8 cellular contexts compared by ENCODE assay signal in genomic region chr19:19461671-19462622, GRCh38. TPM values are rescaled to one million over a fixed set of nuclear protein-coding genes. Genes with fewer than 3 reads are reported as not detected.
A peak's percentile ranks its signal among the peaks of the same experiment; 100 is the strongest.
DNase-seq lines count a peak whose midpoint lies in the region; ATAC-seq lines count a peak whose summit lies in the region.

No MANE protein-coding gene starts in this region.

- H3K4me3 Mint-ChIP-seq in stimulated activated naive CD8-positive, alpha-beta T cell treated with anti-CD3 and anti-CD28 coated beads, Interleukin-15, amount 100 ng/mL, for 72 hours: peak overlapping the region; percentile 75 to 89

- H3K27me3 Mint-ChIP-seq in stimulated activated naive CD8-positive, alpha-beta T cell treated with anti-CD3 and anti-CD28 coated beads, Interleukin-15, amount 100 ng/mL, for 72 hours: no peaks in the 10 kb centered on the region

- H3K27ac Mint-ChIP-seq in stimulated activated naive CD8-positive, alpha-beta T cell treated with anti-CD3 and anti-CD28 coated beads, Interleukin-15, amount 100 ng/mL, for 72 hours: peak overlapping the region; percentile 90 to 97

- peak; percentile 38 for DNase-seq in EH (ENCODE audit: low read depth)
- peak; percentile 96 for DNase-seq in NCI-H510A treated with DMSO at 0.1 percent for 48 hours (lab: John Stamatoyannopoulos, UW)
- DNase-seq in cerebellar nuclear complex (lab: John Stamatoyannopoulos, UW): peak; percentile 42 to 53
- peak; percentile 76 to 77 for DNase-seq in left colon
- DNase-seq in stimulated activated naive CD8-positive, alpha-beta T cell treated with anti-CD3 and anti-CD28 coated beads, Interleukin-15, amount 100 ng/mL, for 72 hours: peak in 1 of 2 donors; percentile 29
- DNase-seq in putamen (ENCODE audit: low spot score): no peak
- DNase-seq in effector CD4-positive, alpha-beta T cell: no peak

- ATAC-seq in left colon: peak; percentile 83
- ATAC-seq in stimulated activated naive CD8-positive, alpha-beta T cell treated with anti-CD3 and anti-CD28 coated beads, Interleukin-15, amount 100 ng/mL, for 72 hours: no peak
- ATAC-seq in HG02610 (IDR thresholded peaks at IDR 0.05; ENCODE audit: unreplicated experiment): no peak

- H3K4me1 Mint-ChIP-seq in stimulated activated naive CD8-positive, alpha-beta T cell treated with anti-CD3 and anti-CD28 coated beads, Interleukin-15, amount 100 ng/mL, for 72 hours: peaks cover 93% of the 10 kb centered on the region

- peaks cover 6 to 12% of the 10 kb centered on the region in 2 donors for H3K9me3 Mint-ChIP-seq in stimulated activated naive CD8-positive, alpha-beta T cell treated with anti-CD3 and anti-CD28 coated beads, Interleukin-15, amount 100 ng/mL, for 72 hours

- intact Hi-C loops in left colon (cut with DNase I, micrococcal nuclease): no loop called here

RNA-seq across cellular contexts. Expression of gene TSSK6, which starts 53.4 kb away (rescaled TPM):
- total RNA-seq in left colon: 1 to 10 TPM; 1.6 to 2.8 TPM

RNA-seq across cellular contexts. Expression of gene NDUFA13, which starts 54.1 kb away (rescaled TPM):
- total RNA-seq in left colon: 100 to 1,000 TPM; 430 to 489 TPM

RNA-seq across cellular contexts. Expression of gene GATAD2A, which starts 56.5 kb away (rescaled TPM):
- total RNA-seq in left colon: 100 to 1,000 TPM; 104 to 135 TPM

Comparison
In these comparisons a context has a peak if more than half of its experiments do, and no peak if none do; other contexts are left out.
1. DNase-seq: peak in EH (single experiment), NCI-H510A treated with DMSO at 0.1 percent for 48 hours (single experiment), cerebellar nuclear complex (2 of 2) and left colon (2 of 2); none in putamen (single experiment) and effector CD4-positive, alpha-beta T cell (single experiment).